ENCODE assay signal across 22 cellular contexts in genomic region chr13:51118809-51119431, GRCh38. TPM values are rescaled to one million over a fixed set of nuclear protein-coding genes. Genes with fewer than 3 reads are reported as not detected.
DNase-seq lines count a peak whose midpoint lies in the region; ATAC-seq, FAIRE-seq and TF ChIP-seq lines count a peak whose summit lies in the region.
"Had no signal": no experiment of that assay in that cellular context is flagged by ENCODE, and none has a peak within 500 bp of the region (broad histone marks: within the 10 kb centered on the region; RNA-seq: fewer than 3 reads in every experiment).

No MANE protein-coding gene starts in this region.

- peak; percentile 36 to 46 for ATAC-seq in right cardiac atrium
- no peak for ATAC-seq in Right ventricle myocardium superior (ENCODE audit: poor library complexity)
- peak; percentile 62 to 66 for ATAC-seq in natural killer cell treated with Interleukin-12 subunit alpha and Interleukin-12 subunit beta and Interleukin-15 and Interleukin-18, amount 100 ng/mL, for 72 hours
- ATAC-seq in upper lobe of right lung = peak; percentile 42
- ATAC-seq in GM19023 (IDR thresholded peaks at IDR 0.05; ENCODE audit: unreplicated experiment) = no peak
- ATAC-seq: PC-3 had no signal

- H3K14ac ChIP-seq in H1 (ENCODE audit: insufficient read length) = no peak overlapping the region

- no peak overlapping the region for H2BK20ac ChIP-seq in H1 (ENCODE audit: low read length)

- H3K9me3 ChIP-seq in right cardiac atrium (ENCODE audit: control insufficient read depth, low read length) = peaks cover 1% of the 10 kb centered on the region
- H3K9me3 ChIP-seq in H1 (ENCODE audit: insufficient read depth in 2 of 2, low read depth in 1 of 2, low read length in 1 of 2) = peaks cover 4% of the 10 kb centered on the region in 2 experiments; a peak in 2 of 4 replicates
- H3K9me3 ChIP-seq in upper lobe of right lung = no peaks in the 10 kb centered on the region

- no peak for TF ChIP-seq POLR2A in H1 (IDR thresholded peaks at IDR 0.05; ENCODE audit: control extremely low read depth in 1 of 2, low read depth in 2 of 2, low read length in 2 of 2)

- H3K27me3 Mint-ChIP-seq in natural killer cell treated with Interleukin-12 subunit alpha and Interleukin-12 subunit beta and Interleukin-15 and Interleukin-18, amount 100 ng/mL, for 72 hours = peaks cover 20 to 37% of the 10 kb centered on the region in 2 donors

- no peak overlapping the region for H3K23ac ChIP-seq in H1 (ENCODE audit: insufficient read length)

- no peak overlapping the region for H3K56ac ChIP-seq in H1 (replicated peaks; ENCODE audit: insufficient read length, low read depth, low read length)

- TF ChIP-seq EP300 in H1 (IDR thresholded peaks at IDR 0.05; ENCODE audit: borderline replicate concordance in 1 of 2, low read depth in 2 of 2, low read length in 2 of 2) = no peak

- no peak overlapping the region for H3K4ac ChIP-seq in H1 (replicated peaks; ENCODE audit: insufficient read length, low read depth, low read length)

- no peak overlapping the region for H4K91ac ChIP-seq in H1 (replicated peaks; ENCODE audit: insufficient read length, low read length)

- H3K79me1 ChIP-seq in H1 (ENCODE audit: low read depth, low read length) = peaks cover 2% of the 10 kb centered on the region; the same call in 1 of the 2 replicates

- POLR2A ChIA-PET in H1 (lab: Charles Lee; ENCODE audit: partially characterized antibody) = no interaction called here

- H2BK5ac ChIP-seq in H1 (ENCODE audit: low read depth, low read length) = no peak overlapping the region

- H2BK15ac ChIP-seq in H1 (ENCODE audit: low read length) = no peak overlapping the region

- peaks cover 0 to 3% of the 10 kb centered on the region in 2 donors for H3K4me1 Mint-ChIP-seq in natural killer cell treated with Interleukin-12 subunit alpha and Interleukin-12 subunit beta and Interleukin-15 and Interleukin-18, amount 100 ng/mL, for 72 hours (ENCODE audit: low read depth in 2 of 2)
- H3K4me1 Mint-ChIP-seq: CD14-positive monocyte had no signal

- no peak overlapping the region for H2AK5ac ChIP-seq in H1 (ENCODE audit: low read depth, low read length)

- H2BK12ac ChIP-seq in H1 (ENCODE audit: low read depth, low read length) = peak overlapping the region; percentile 30; the same call in 1 of the 2 replicates

- CTCF ChIA-PET in H1 (lab: Charles Lee; ENCODE audit: partially characterized antibody) = interaction anchor here (0.6 to 0.8 kb wide), 2 partner anchors 149 to 1156 kb away, joined by 3 to 5 read pairs; no protein-coding TSS in a partner anchor

- intact Hi-C loops in right cardiac atrium (cut with DNase I) = no loop called here
- intact Hi-C loops in Right ventricle myocardium superior (cut with DNase I) = no loop called here
- intact Hi-C loops in upper lobe of right lung (cut with DNase I) = no loop called here

- no peaks in the 10 kb centered on the region for H4K20me1 ChIP-seq in H1 (replicated peaks in 1 of 2; ENCODE audit: control insufficient read depth in 1 of 2, insufficient read depth in 2 of 2, low read length in 2 of 2)

- FAIRE-seq in H1 (lab: Jason Lieb, UNC) = no peak
- FAIRE-seq: A204.1 had no signal

- no peaks in the 10 kb centered on the region for H3K23me2 ChIP-seq in H1 (ENCODE audit: low read depth, low read length)

- H4K5ac ChIP-seq in H1 (ENCODE audit: insufficient read length, low read depth, low read length) = no peak overlapping the region

- H3K4me3 Mint-ChIP-seq in natural killer cell treated with Interleukin-12 subunit alpha and Interleukin-12 subunit beta and Interleukin-15 and Interleukin-18, amount 100 ng/mL, for 72 hours = no peak overlapping the region
- H3K4me3 Mint-ChIP-seq: CD14-positive monocyte, H9 had no signal

- H3K4me1 ChIP-seq in right cardiac atrium (ENCODE audit: control insufficient read depth, insufficient read depth, low read length) = no peaks in the 10 kb centered on the region
- H3K4me1 ChIP-seq in H1 (replicated peaks in 1 of 4; ENCODE audit: control insufficient read depth in 3 of 4, insufficient read depth in 4 of 4, low read length in 3 of 4) = peaks cover 0 to 6% (median 4%) of the 10 kb centered on the region in 4 experiments; a peak in 5 of 7 replicates
- no peaks in the 10 kb centered on the region for H3K4me1 ChIP-seq in upper lobe of right lung

- no peak for TF ChIP-seq CTCF in H1 (IDR thresholded peaks at IDR 0.05; ENCODE audit: control extremely low read depth in 1 of 3, insufficient read depth in 1 of 3, low read depth in 1 of 3, low read length in 3 of 3)
- no peak for TF ChIP-seq CTCF in upper lobe of right lung (IDR thresholded peaks at IDR 0.05)

- no peaks in the 10 kb centered on the region for H3K79me2 ChIP-seq in H1 (ENCODE audit: control insufficient read depth in 1 of 2, insufficient read depth in 2 of 2, low read length in 2 of 2)

- no peak overlapping the region for H3K27ac Mint-ChIP-seq in natural killer cell treated with Interleukin-12 subunit alpha and Interleukin-12 subunit beta and Interleukin-15 and Interleukin-18, amount 100 ng/mL, for 72 hours
- H3K27ac Mint-ChIP-seq: CD14-positive monocyte, H9 had no signal

- H3K4me3 ChIP-seq in right cardiac atrium (ENCODE audit: low read length) = no peak overlapping the region
- H3K4me3 ChIP-seq in H1 (ENCODE audit: extremely low read depth in 1 of 4, insufficient read depth in 2 of 4, low read depth in 3 of 4, low read length in 4 of 4) = no peak overlapping the region
- no peak overlapping the region for H3K4me3 ChIP-seq in upper lobe of right lung
- H3K4me3 ChIP-seq: SK-N-MC had no signal

- H3K9ac ChIP-seq in H1 (replicated peaks in 1 of 4; ENCODE audit: extremely low read depth in 1 of 4, low read depth in 3 of 4, low read length in 3 of 4) = no peak overlapping the region

- 0 out of 8 replicates have a peak, but pooled peaks cover 0 to 3% (median 0%) of the 10 kb centered on the region in 4 experiments for H3K36me3 ChIP-seq in H1 (ENCODE audit: control insufficient read depth in 2 of 4, insufficient read depth in 4 of 4, low read length in 3 of 4)
- no peaks in the 10 kb centered on the region for H3K36me3 ChIP-seq in upper lobe of right lung

- H3K18ac ChIP-seq in H1 (ENCODE audit: extremely low read depth, low read length) = no peak overlapping the region

- H3K27me3 ChIP-seq in right cardiac atrium (ENCODE audit: control insufficient read depth, insufficient read depth) (no peaks in the 10 kb centered on the region), H1 (replicated peaks in 1 of 4; ENCODE audit: control insufficient read depth in 3 of 4, extremely low read depth in 1 of 4, insufficient read depth in 3 of 4, low read length in 3 of 4) (no peaks in the 10 kb centered on the region), upper lobe of right lung (peaks cover 8% of the 10 kb centered on the region)

- no peak overlapping the region for H2AFZ ChIP-seq in H1 (ENCODE audit: low read length)

- H3K27ac ChIP-seq in right cardiac atrium (ENCODE audit: low read length) = no peak overlapping the region
- H3K27ac ChIP-seq in H1 (ENCODE audit: low read depth, low read length) = no peak overlapping the region
- no peak overlapping the region for H3K27ac ChIP-seq in upper lobe of right lung
- H3K27ac ChIP-seq: SK-N-MC had no signal

- WGBS in right cardiac atrium = 84% methylated on average over 4 of the region's 4 CpGs
- 94% methylated on average over 4 of the region's 4 CpGs; no CpG with 5 or more reads in 1 of the 2 experiments for WGBS in H1 (ENCODE audit: extremely low coverage in 1 of 2, insufficient coverage in 1 of 2, insufficient read length in 1 of 2, insufficient replicate concordance in 2 of 2, low coverage in 1 of 2, low lambda C conversion rate in 2 of 2, missing lambda C conversion rate in 1 of 2), 2 experiments

- no peak overlapping the region for H4K8ac ChIP-seq in H1 (ENCODE audit: extremely low read depth, insufficient read depth, low read length)

- H3K4me2 ChIP-seq in H1 (ENCODE audit: insufficient read depth in 1 of 2, low read depth in 2 of 2, low read length in 2 of 2) = no peak overlapping the region

- no peaks in the 10 kb centered on the region for H3K36me3 Mint-ChIP-seq in natural killer cell treated with Interleukin-12 subunit alpha and Interleukin-12 subunit beta and Interleukin-15 and Interleukin-18, amount 100 ng/mL, for 72 hours
- H3K36me3 Mint-ChIP-seq: CD14-positive monocyte had no signal

- no peak for TF ChIP-seq RAD21 in H1 (IDR thresholded peaks at IDR 0.05 in 1 of 2, conservative IDR thresholded peaks at IDR 0.05 in 1 of 2; ENCODE audit: low read depth in 2 of 2, low read length in 2 of 2)

- DNase-seq in right cardiac atrium (no peak), Right ventricle myocardium superior (no peak), H1 (ENCODE audit: low read depth in 1 of 2, low spot score in 2 of 2) (no peak), upper lobe of right lung (no peak), mesenteric fat pad (ENCODE audit: low spot score) (no peak), KG1 (lab: John Stamatoyannopoulos, UW) (no peak)
- no peak for DNase-seq in natural killer cell treated with Interleukin-12 subunit alpha and Interleukin-12 subunit beta and Interleukin-15 and Interleukin-18, amount 100 ng/mL, for 72 hours (ENCODE audit: low spot score)
- DNase-seq: H9, KBM-7, NCI-H1105, NCI-H1694, NCI-H2081, NCI-H2171, NCI-H524 treated with DMSO at 0.1 percent for 48 hours, PC-3, SHP77 treated with DMSO at 0.1 percent for 48 hours had no signal

- H2BK120ac ChIP-seq in H1 (replicated peaks; ENCODE audit: low read depth, low read length) = no peak overlapping the region

- no peaks in the 10 kb centered on the region for H3K9me3 Mint-ChIP-seq in natural killer cell treated with Interleukin-12 subunit alpha and Interleukin-12 subunit beta and Interleukin-15 and Interleukin-18, amount 100 ng/mL, for 72 hours

TF ChIP-seq in H1, 55 proteins besides CTCF, POLR2A, EP300 and RAD21 (continues in another document):
- TF ChIP-seq TEAD4 (IDR thresholded peaks at IDR 0.05; ENCODE audit: low read depth, low read length) = no peak
- no peak for TF ChIP-seq SAP30 (IDR thresholded peaks at IDR 0.05; ENCODE audit: insufficient read depth, insufficient replicate concordance, low read length)
- TF ChIP-seq JUND (IDR thresholded peaks at IDR 0.05; ENCODE audit: low read length) = no peak

RNA-seq across cellular contexts. Expression of gene C13orf42, which starts 7.8 kb away (rescaled TPM):
- total RNA-seq in right cardiac atrium (not detected), Right ventricle myocardium superior (not detected), upper lobe of right lung (not detected), mesenteric fat pad (not detected)
- polyA plus RNA-seq in right cardiac atrium (not detected), H1 (2011; rRNA removed) (10.1 and 11.5 TPM in 2 replicates)
- total RNA-seq in H1 (2021; fragmentation: NEBNext Ultra II Directional; extraction: Animal tissue kit (Norgen Biotek cat#: 25700)) = 9.9 and 11.7 TPM in 2 replicates
- 9.9 TPM for polyA plus RNA-seq in H1 (2011; cell fraction: cytosol; rRNA removed)
- 17.5 TPM for polyA plus RNA-seq in H1 (2011; cell fraction: nucleus; rRNA removed)
- 18.1 to 63.8 TPM (median 38.1 TPM) in 4 replicates for polyA plus RNA-seq in H1 (2012, experiment 1 of 2)
- polyA plus RNA-seq in H1 (2012, experiment 2 of 2) = 2.1 TPM
- polyA plus RNA-seq in H1 (2013, experiment 1 of 2) = 5.8 TPM
- polyA plus RNA-seq in H1 (2013, experiment 2 of 2) = 5.4 TPM
- polyA minus RNA-seq in H1 (2011; rRNA and poly(A)+ RNA removed) = 16.0 and 16.1 TPM in 2 replicates
- 7.6 TPM for polyA minus RNA-seq in H1 (2011; cell fraction: cytosol; rRNA and poly(A)+ RNA removed)
- polyA minus RNA-seq in H1 (2011; cell fraction: nucleus; rRNA and poly(A)+ RNA removed) = 10.0 TPM
- total RNA-seq in natural killer cell treated with Interleukin-12 subunit alpha and Interleukin-12 subunit beta and Interleukin-15 and Interleukin-18, amount 100 ng/mL, for 72 hours = not detected
- total RNA-seq: HT1080, PC-3, RPMI7951 had no signal
- polyA plus RNA-seq: CD14-positive monocyte had no signal

Comparison
In these comparisons a context has a peak if more than half of its experiments do, and no peak if none do; other contexts are left out.
1. ATAC-seq: peak in right cardiac atrium (2 of 2), natural killer cell treated with Interleukin-12 subunit alpha and Interleukin-12 subunit beta and Interleukin-15 and Interleukin-18, amount 100 ng/mL, for 72 hours (2 of 2) and upper lobe of right lung (single experiment); none in Right ventricle myocardium superior (single experiment) and GM19023 (single experiment).